Comparison of ENCODE assay signal across 25 cellular contexts in the genomic region with DNA sequence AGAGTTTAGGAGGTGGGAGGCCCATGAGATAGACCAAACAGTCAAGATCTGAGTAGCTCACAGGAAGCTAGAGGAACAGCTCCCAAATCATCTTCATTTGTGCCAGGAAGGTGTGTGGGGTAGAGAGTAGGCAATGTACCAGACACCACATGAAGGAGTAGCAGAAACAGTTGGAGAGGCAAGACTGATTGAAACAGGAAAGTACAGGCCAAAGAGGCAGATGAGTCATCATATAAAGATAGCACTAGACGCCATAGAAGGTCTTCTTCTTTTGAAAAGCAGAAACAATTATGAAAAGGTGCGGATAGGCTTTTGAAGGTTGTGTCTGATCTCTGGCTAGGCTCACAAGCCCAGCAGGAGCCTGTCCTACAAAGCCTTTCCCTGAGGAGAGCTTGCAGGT.
A peak's percentile ranks its signal among the peaks of the same experiment; 100 is the strongest.
DNase-seq lines count a peak whose midpoint lies in the region; ATAC-seq and TF ChIP-seq lines count a peak whose summit lies in the region.
"Had no signal": no experiment of that assay in that cellular context is flagged by ENCODE, and none has a peak within 500 bp of the region (broad histone marks: within the 10 kb centered on the region; RNA-seq: fewer than 3 reads in every experiment).

No MANE protein-coding gene starts in this region.

- no peaks in the 10 kb centered on the region for H3K27me3 ChIP-seq in PC-3 (ENCODE audit: low read length)
- no peaks in the 10 kb centered on the region for H3K27me3 ChIP-seq in right cardiac atrium (ENCODE audit: control insufficient read depth, insufficient read depth)
- H3K27me3 ChIP-seq: breast epithelium, esophagus muscularis mucosa, neutrophil, Peyer's patch had no signal

- no peak for TF ChIP-seq CTCF in PC-3 (conservative IDR thresholded peaks at IDR 0.05; ENCODE audit: low read depth, low read length)
- TF ChIP-seq CTCF in mucosa of descending colon (IDR thresholded peaks at IDR 0.05): no peak

- no TSS peak for BruUV-seq in PC-3 (replicated peaks; lab: Mats Ljungman, UMichigan)

- H4K20me1 ChIP-seq in PC-3 (ENCODE audit: low read length): no peaks in the 10 kb centered on the region

- DNase-seq in M059J (ENCODE audit: low read depth) (peak; percentile 29), PC-3 (no peak), mucosa of descending colon (no peak), right cardiac atrium (no peak)
- DNase-seq: activated CD8-positive, alpha-beta memory T cell treated with anti-CD3 and anti-CD28 coated beads, Interleukin-2, amount 50 U/mL, for 48 hours; activated effector memory CD4-positive, alpha-beta T cell treated with Interleukin-2 at 50 U/mL for 16 hours; CD4-positive, alpha-beta memory T cell; DMS79; hippocampal formation; NCI-H187; NCI-H774; Peyer's patch; small intestine; stimulated activated CD4-positive, alpha-beta T cell treated with anti-CD3 and anti-CD28 coated beads, Interleukin-2, amount 100 ng/mL, for 24 hours; T-helper 2 cell had no signal

- no peaks in the 10 kb centered on the region for H3K9me3 ChIP-seq in PC-3 (ENCODE audit: low read length)
- no peaks in the 10 kb centered on the region for H3K9me3 ChIP-seq in mucosa of descending colon
- H3K9me3 ChIP-seq in right cardiac atrium (ENCODE audit: control insufficient read depth, low read length): no peaks in the 10 kb centered on the region
- H3K9me3 ChIP-seq: breast epithelium, esophagus muscularis mucosa, neutrophil, Peyer's patch, suprapubic skin had no signal

- H3K36me3 ChIP-seq in PC-3 (ENCODE audit: low read depth, low read length) (no peaks in the 10 kb centered on the region), mucosa of descending colon (ENCODE audit: low read depth) (no peaks in the 10 kb centered on the region)
- H3K36me3 ChIP-seq: breast epithelium, esophagus muscularis mucosa, neutrophil, Peyer's patch, suprapubic skin had no signal

- H3K9ac ChIP-seq in PC-3 (ENCODE audit: low read length): no peak overlapping the region

- POLR2A ChIA-PET in PC-3 (lab: Charles Lee; ENCODE audit: unreplicated experiment): no interaction called here

- ATAC-seq in GM18502 (IDR thresholded peaks at IDR 0.05; ENCODE audit: poor library complexity, unreplicated experiment) (peak; percentile 55), PC-3 (no peak), mucosa of descending colon (peak; percentile 19), HG02884 (IDR thresholded peaks at IDR 0.05; ENCODE audit: unreplicated experiment) (no peak), GM19035 (IDR thresholded peaks at IDR 0.05; ENCODE audit: unreplicated experiment) (no peak), right cardiac atrium (no peak)
- ATAC-seq: stimulated activated effector memory CD8-positive, alpha-beta T cell treated with anti-CD3 and anti-CD28 coated beads, Interleukin-12 subunit alpha, Interleukin-12 subunit beta, amount 100 ng/mL, for 72 hours had no signal

- no peaks in the 10 kb centered on the region for H3K79me2 ChIP-seq in PC-3 (ENCODE audit: low read length)

- no peaks in the 10 kb centered on the region for H3F3A ChIP-seq in PC-3 (ENCODE audit: low read length, unreplicated experiment)

- H2AFZ ChIP-seq in PC-3 (ENCODE audit: low read length): no peak overlapping the region

- no peaks in the 10 kb centered on the region for H3K9me2 ChIP-seq in PC-3 (replicated peaks; ENCODE audit: low read length)

- H3K4me1 ChIP-seq in PC-3 (ENCODE audit: insufficient read depth, low read length): peaks cover 20% of the 10 kb centered on the region
- no peaks in the 10 kb centered on the region for H3K4me1 ChIP-seq in mucosa of descending colon (ENCODE audit: low read depth)
- H3K4me1 ChIP-seq in right cardiac atrium (ENCODE audit: control insufficient read depth, insufficient read depth, low read length): no peaks in the 10 kb centered on the region
- H3K4me1 ChIP-seq: breast epithelium, esophagus muscularis mucosa, Peyer's patch, suprapubic skin had no signal

- H3K4me3 ChIP-seq in PC-3 (ENCODE audit: low read length): no peak overlapping the region
- H3K4me3 ChIP-seq in mucosa of descending colon: no peak overlapping the region
- no peak overlapping the region for H3K4me3 ChIP-seq in right cardiac atrium (ENCODE audit: low read length)
- H3K4me3 ChIP-seq: breast epithelium, coronary artery, esophagus muscularis mucosa, Peyer's patch, SK-N-MC, suprapubic skin had no signal

- H3K27ac ChIP-seq in PC-3 (ENCODE audit: low read length): peak overlapping the region; percentile 41; the same call in 1 of the 2 replicates
- no peak overlapping the region for H3K27ac ChIP-seq in right cardiac atrium (ENCODE audit: low read length)
- H3K27ac ChIP-seq: breast epithelium, coronary artery, esophagus muscularis mucosa, neutrophil, Peyer's patch, SK-N-MC, suprapubic skin had no signal

- CTCF ChIA-PET in PC-3 (lab: Charles Lee): no interaction called here

- H3K4me2 ChIP-seq in PC-3 (ENCODE audit: low read length): peak overlapping the region; percentile 39

- WGBS in right cardiac atrium: 70% methylated on average over 2 of the region's 2 CpGs

- intact Hi-C loops in PC-3 (cut with micrococcal nuclease) (no loop called here), mucosa of descending colon (cut with DNase I, micrococcal nuclease) (no loop called here), right cardiac atrium (cut with DNase I) (loop anchor here in 1 of 4 donors (10.0 kb wide), 1 partner anchor 57 kb away; no protein-coding TSS in a partner anchor)

Comparison
In these comparisons a context has a peak if more than half of its experiments do, and no peak if none do; other contexts are left out.
1. ATAC-seq: peak in GM18502 (single experiment) and mucosa of descending colon (single experiment); none in PC-3 (single experiment), HG02884 (single experiment), GM19035 (single experiment) and right cardiac atrium (0 of 2).